ENCODE assay signal across 31 cellular contexts in genomic region chr6:43359831-43360230, GRCh38. TPM values are rescaled to one million over a fixed set of nuclear protein-coding genes. Genes with fewer than 3 reads are reported as not detected.
"Had no signal": no experiment of that assay in that cellular context is flagged by ENCODE, and none has a peak within 500 bp of the region (broad histone marks: within the 10 kb centered on the region; RNA-seq: fewer than 3 reads in every experiment).

No MANE protein-coding gene starts in this region.

- H3K4me1 Mint-ChIP-seq: brain had no signal

- H3K4me2 ChIP-seq: smooth muscle cell had no signal

- H3K27me3 Mint-ChIP-seq: activated CD4-positive, alpha-beta T cell treated with anti-CD3 and anti-CD28 coated beads for 36 hours; activated CD8-positive, alpha-beta memory T cell treated with anti-CD3 and anti-CD28 coated beads, Interleukin-2, amount 10 ng/mL, durations not matched to agents 7 days and 5 days; activated naive CD8-positive, alpha-beta T cell; brain; effector memory CD8-positive, alpha-beta T cell; natural killer cell treated with Interleukin-12 subunit alpha and Interleukin-12 subunit beta and Interleukin-15 and Interleukin-18, amount 100 ng/mL, for 72 hours; stimulated activated memory B cell treated with anti-CD40 and anti-IgM and Interleukin-4, amounts not matched to agents 10 μg/mL and 1 μg/mL and 100 μg/mL, for 72 hours had no signal

- H3K4me3 Mint-ChIP-seq: activated CD4-positive, alpha-beta T cell treated with anti-CD3 and anti-CD28 coated beads for 36 hours; activated CD8-positive, alpha-beta memory T cell treated with anti-CD3 and anti-CD28 coated beads, Interleukin-2, amount 10 ng/mL, durations not matched to agents 7 days and 5 days; activated CD8-positive, alpha-beta T cell treated with anti-CD3 and anti-CD28 coated beads, Interleukin-2, amount 10 ng/mL, durations not matched to agents 7 days and 5 days; activated naive CD8-positive, alpha-beta T cell; brain; effector memory CD8-positive, alpha-beta T cell; natural killer cell treated with Interleukin-12 subunit alpha and Interleukin-12 subunit beta and Interleukin-15 and Interleukin-18, amount 100 ng/mL, for 72 hours; stimulated activated memory B cell treated with anti-CD40 and anti-IgM and Interleukin-4, amounts not matched to agents 10 μg/mL and 1 μg/mL and 100 μg/mL, for 72 hours had no signal

- H3K27ac Mint-ChIP-seq: activated CD4-positive, alpha-beta T cell treated with anti-CD3 and anti-CD28 coated beads for 36 hours; activated CD8-positive, alpha-beta memory T cell treated with anti-CD3 and anti-CD28 coated beads, Interleukin-2, amount 10 ng/mL, durations not matched to agents 7 days and 5 days; activated CD8-positive, alpha-beta T cell treated with anti-CD3 and anti-CD28 coated beads, Interleukin-2, amount 10 ng/mL, durations not matched to agents 7 days and 5 days; brain; effector memory CD8-positive, alpha-beta T cell; natural killer cell treated with Interleukin-12 subunit alpha and Interleukin-12 subunit beta and Interleukin-15 and Interleukin-18, amount 100 ng/mL, for 72 hours; stimulated activated memory B cell treated with anti-CD40 and anti-IgM and Interleukin-4, amounts not matched to agents 10 μg/mL and 1 μg/mL and 100 μg/mL, for 72 hours had no signal

- H3K9me3 ChIP-seq: ascending aorta, heart right ventricle, left lung, lower lobe of right lung, right atrium auricular region, stomach, thyroid gland, upper lobe of right lung had no signal

- H3K27ac ChIP-seq: ascending aorta, heart right ventricle, left lung, lower lobe of right lung, right atrium auricular region, stomach, thyroid gland, upper lobe of right lung had no signal

- DNase-seq: activated CD4-positive, alpha-beta T cell treated with anti-CD3 and anti-CD28 coated beads for 36 hours; activated CD4-positive, CD25-positive, alpha-beta regulatory T cell; activated CD8-positive, alpha-beta memory T cell treated with anti-CD3 and anti-CD28 coated beads, Interleukin-2, amount 10 ng/mL, durations not matched to agents 7 days and 5 days; activated CD8-positive, alpha-beta T cell treated with anti-CD3 and anti-CD28 coated beads, Interleukin-2, amount 10 ng/mL, durations not matched to agents 7 days and 5 days; activated gamma-delta T cell; caudate nucleus; cortex of kidney; effector memory CD8-positive, alpha-beta T cell; foreskin melanocyte; heart right ventricle; kidney glomerular epithelial cell; left lung; lower lobe of right lung; mesendoderm; stimulated activated CD4-positive, alpha-beta T cell treated with anti-CD3 and anti-CD28 coated beads, Interleukin-1b, Interleukin-23, amount 100 ng/mL, for 48 hours; stimulated activated CD4-positive, alpha-beta T cell treated with anti-CD3 and anti-CD28 coated beads, Interleukin-4, amount 100 ng/mL, for 4 hours; stimulated activated CD8-positive, alpha-beta memory T cell treated with anti-CD3 and anti-CD28 coated beads, Interleukin-4, amount 100 ng/mL, for 48 hours; stomach; T-helper 2 cell; thyroid gland; upper lobe of right lung had no signal

- H3K9me3 Mint-ChIP-seq: brain; effector memory CD8-positive, alpha-beta T cell; natural killer cell treated with Interleukin-12 subunit alpha and Interleukin-12 subunit beta and Interleukin-15 and Interleukin-18, amount 100 ng/mL, for 72 hours; stimulated activated memory B cell treated with anti-CD40 and anti-IgM and Interleukin-4, amounts not matched to agents 10 μg/mL and 1 μg/mL and 100 μg/mL, for 72 hours had no signal

- H3K4me3 ChIP-seq: ascending aorta, heart right ventricle, left lung, lower lobe of right lung, right atrium auricular region, smooth muscle cell, stomach, thyroid gland, upper lobe of right lung had no signal

- H3K4me1 ChIP-seq: ascending aorta, left lung, lower lobe of right lung, right atrium auricular region, stomach, thyroid gland, upper lobe of right lung had no signal

- ATAC-seq: activated CD8-positive, alpha-beta memory T cell treated with anti-CD3 and anti-CD28 coated beads, Interleukin-2, amount 10 ng/mL, durations not matched to agents 7 days and 5 days; activated CD8-positive, alpha-beta T cell treated with anti-CD3 and anti-CD28 coated beads, Interleukin-2, amount 10 ng/mL, durations not matched to agents 7 days and 5 days; effector memory CD8-positive, alpha-beta T cell; esophagus mucosa; heart right ventricle; left lung; lower lobe of right lung; natural killer cell treated with Interleukin-12 subunit alpha and Interleukin-12 subunit beta and Interleukin-15 and Interleukin-18, amount 100 ng/mL, for 72 hours; stimulated activated memory B cell treated with anti-CD40 and anti-IgM and Interleukin-4, amounts not matched to agents 10 μg/mL and 1 μg/mL and 100 μg/mL, for 72 hours; upper lobe of right lung had no signal

- H3K27me3 ChIP-seq: ascending aorta, heart right ventricle, left lung, right atrium auricular region, stomach, thyroid gland, upper lobe of right lung had no signal

RNA-seq across cellular contexts. Expression of gene CRIP3, which starts 51.2 kb away (rescaled TPM):
- total RNA-seq: activated CD8-positive, alpha-beta T cell treated with anti-CD3 and anti-CD28 coated beads, Interleukin-2, amount 10 ng/mL, durations not matched to agents 7 days and 5 days; ascending aorta; glomerular endothelial cell; pulmonary artery endothelial cell; smooth muscle cell had no signal
- polyA plus RNA-seq: smooth muscle cell had no signal
